In genomic region chr16:70565053-70565452, GRCh38 we compare ENCODE assay signal across 1 cellular context.
TF ChIP-seq lines count a peak whose summit lies in the region.

No MANE protein-coding gene starts in this region.

TF ChIP-seq in GM23338, 12 proteins besides CTCF, POLR2A, EP300 and RAD21 (continued from another document):
- TF ChIP-seq, protein P1, sequence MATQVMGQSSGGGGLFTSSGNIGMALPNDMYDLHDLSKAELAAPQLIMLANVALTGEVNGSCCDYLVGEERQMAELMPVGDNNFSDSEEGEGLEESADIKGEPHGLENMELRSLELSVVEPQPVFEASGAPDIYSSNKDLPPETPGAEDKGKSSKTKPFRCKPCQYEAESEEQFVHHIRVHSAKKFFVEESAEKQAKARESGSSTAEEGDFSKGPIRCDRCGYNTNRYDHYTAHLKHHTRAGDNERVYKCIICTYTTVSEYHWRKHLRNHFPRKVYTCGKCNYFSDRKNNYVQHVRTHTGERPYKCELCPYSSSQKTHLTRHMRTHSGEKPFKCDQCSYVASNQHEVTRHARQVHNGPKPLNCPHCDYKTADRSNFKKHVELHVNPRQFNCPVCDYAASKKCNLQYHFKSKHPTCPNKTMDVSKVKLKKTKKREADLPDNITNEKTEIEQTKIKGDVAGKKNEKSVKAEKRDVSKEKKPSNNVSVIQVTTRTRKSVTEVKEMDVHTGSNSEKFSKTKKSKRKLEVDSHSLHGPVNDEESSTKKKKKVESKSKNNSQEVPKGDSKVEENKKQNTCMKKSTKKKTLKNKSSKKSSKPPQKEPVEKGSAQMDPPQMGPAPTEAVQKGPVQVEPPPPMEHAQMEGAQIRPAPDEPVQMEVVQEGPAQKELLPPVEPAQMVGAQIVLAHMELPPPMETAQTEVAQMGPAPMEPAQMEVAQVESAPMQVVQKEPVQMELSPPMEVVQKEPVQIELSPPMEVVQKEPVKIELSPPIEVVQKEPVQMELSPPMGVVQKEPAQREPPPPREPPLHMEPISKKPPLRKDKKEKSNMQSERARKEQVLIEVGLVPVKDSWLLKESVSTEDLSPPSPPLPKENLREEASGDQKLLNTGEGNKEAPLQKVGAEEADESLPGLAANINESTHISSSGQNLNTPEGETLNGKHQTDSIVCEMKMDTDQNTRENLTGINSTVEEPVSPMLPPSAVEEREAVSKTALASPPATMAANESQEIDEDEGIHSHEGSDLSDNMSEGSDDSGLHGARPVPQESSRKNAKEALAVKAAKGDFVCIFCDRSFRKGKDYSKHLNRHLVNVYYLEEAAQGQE (IDR thresholded peaks at IDR 0.05; ENCODE audit: unreplicated experiment), result no peak
- no peak for TF ChIP-seq EZH2 (IDR thresholded peaks at IDR 0.05; ENCODE audit: low read depth, unreplicated experiment)
- no peak for TF ChIP-seq POLR2AphosphoS5 (IDR thresholded peaks at IDR 0.05; ENCODE audit: low read depth)
- TF ChIP-seq ETS1 (IDR thresholded peaks at IDR 0.05), result no peak
- no peak for TF ChIP-seq EZH2phosphoT487 (IDR thresholded peaks at IDR 0.05; ENCODE audit: unreplicated experiment)
